Comparison of ENCODE assay signal across 18 cellular contexts in genomic region chr10:526651-527312, GRCh38.
DNase-seq lines count a peak whose midpoint lies in the region; ATAC-seq, FAIRE-seq and TF ChIP-seq lines count a peak whose summit lies in the region.
"Had no signal": no experiment of that assay in that cellular context is flagged by ENCODE, and none has a peak within 500 bp of the region (broad histone marks: within the 10 kb centered on the region; RNA-seq: fewer than 3 reads in every experiment).

No MANE protein-coding gene starts in this region.

- H3K9me3 Mint-ChIP-seq in astrocyte (ENCODE audit: unreplicated experiment) = no peaks in the 10 kb centered on the region
- H3K9me3 Mint-ChIP-seq: CD4-positive, alpha-beta memory T cell had no signal

- no peak for ATAC-seq in HG03039 (IDR thresholded peaks at IDR 0.05; ENCODE audit: unreplicated experiment)
- ATAC-seq: activated CD4-positive, alpha-beta T cell treated with anti-CD3 and anti-CD28 coated beads for 36 hours had no signal

- H4K20me1 ChIP-seq in astrocyte (ENCODE audit: insufficient read depth, low read length) = peaks cover 97% of the 10 kb centered on the region
- H4K20me1 ChIP-seq in hepatocyte (ENCODE audit: insufficient read depth, poor library complexity, severe bottlenecking) = peaks cover 59% of the 10 kb centered on the region

- no peak overlapping the region for H3K4me3 ChIP-seq in H7 (ENCODE audit: insufficient read depth, low read depth, low read length)
- H3K4me3 ChIP-seq in astrocyte (ENCODE audit: insufficient read depth, low read depth, low read length) = no peak overlapping the region
- H3K4me3 ChIP-seq in hepatocyte = no peak overlapping the region
- H3K4me3 ChIP-seq: skin epidermis had no signal

- FAIRE-seq in astrocyte (lab: Jason Lieb, UNC) = no peak

- no peaks in the 10 kb centered on the region for H3K36me3 ChIP-seq in H7 (replicated peaks; ENCODE audit: control insufficient read depth, insufficient read depth, low read length)
- H3K36me3 ChIP-seq in astrocyte (ENCODE audit: insufficient read depth, low read length) = no peaks in the 10 kb centered on the region
- H3K36me3 ChIP-seq in hepatocyte (replicated peaks; ENCODE audit: insufficient read depth, low read depth) = no peaks in the 10 kb centered on the region

- H3K4me2 ChIP-seq in astrocyte (ENCODE audit: low read length) = no peak overlapping the region
- no peak overlapping the region for H3K4me2 ChIP-seq in hepatocyte

- TF ChIP-seq CTCF in astrocyte (IDR thresholded peaks at IDR 0.05; ENCODE audit: insufficient read depth, low read depth, low read length) (no peak), hepatocyte (IDR thresholded peaks at IDR 0.05; ENCODE audit: poor library complexity) (no peak)

- no peak overlapping the region for H3K27ac ChIP-seq in astrocyte (ENCODE audit: low read depth, low read length)
- H3K27ac ChIP-seq in hepatocyte = no peak overlapping the region
- H3K27ac ChIP-seq: skin epidermis had no signal

- peaks cover 4% of the 10 kb centered on the region for H3K4me1 ChIP-seq in astrocyte (ENCODE audit: insufficient read depth, low read length)
- no peaks in the 10 kb centered on the region for H3K4me1 ChIP-seq in hepatocyte (ENCODE audit: insufficient read depth)

- no peaks in the 10 kb centered on the region for H3K9me2 ChIP-seq in hepatocyte (replicated peaks; ENCODE audit: insufficient read depth)

- H3K36me3 Mint-ChIP-seq in astrocyte (ENCODE audit: low read depth, unreplicated experiment) = peaks cover 8% of the 10 kb centered on the region
- H3K36me3 Mint-ChIP-seq: CD4-positive, alpha-beta memory T cell had no signal

- H3K9me3 ChIP-seq in astrocyte (ENCODE audit: insufficient read depth, low read depth, low read length) (no peaks in the 10 kb centered on the region), hepatocyte (ENCODE audit: low read depth) (no peaks in the 10 kb centered on the region)

- H3K4me3 Mint-ChIP-seq in astrocyte (ENCODE audit: unreplicated experiment) = no peak overlapping the region
- H3K4me3 Mint-ChIP-seq: activated CD4-positive, alpha-beta T cell treated with anti-CD3 and anti-CD28 coated beads for 36 hours; CD4-positive, alpha-beta memory T cell had no signal

- H3K4me1 Mint-ChIP-seq in astrocyte (ENCODE audit: low read depth, unreplicated experiment) = peaks cover 32% of the 10 kb centered on the region
- H3K4me1 Mint-ChIP-seq: activated CD4-positive, alpha-beta T cell treated with anti-CD3 and anti-CD28 coated beads for 36 hours; CD4-positive, alpha-beta memory T cell had no signal

- H2AFZ ChIP-seq in astrocyte (ENCODE audit: low read depth, low read length) (no peak overlapping the region), hepatocyte (no peak overlapping the region)

- DNase-seq in ELF-1 (ENCODE audit: low read depth, low spot score) (peak; percentile 47), H7 (peak; percentile 84), astrocyte (ENCODE audit: low read depth) (no peak), mesenteric fat pad (ENCODE audit: low spot score) (peak; percentile 72), NCI-H2171 (lab: John Stamatoyannopoulos, UW) (no peak), hepatocyte (ENCODE audit: low spot score) (no peak), T-helper 1 cell (no peak)
- DNase-seq: activated CD4-positive, alpha-beta T cell treated with anti-CD3 and anti-CD28 coated beads for 36 hours; activated gamma-delta T cell; CD4-positive, alpha-beta memory T cell; KG1; NCI-H1417; NCI-H226; SHP77 treated with DMSO at 0.1 percent for 48 hours; stimulated activated CD4-positive, alpha-beta T cell treated with anti-CD3 and anti-CD28 coated beads, Interleukin-4, amount 100 ng/mL, for 4 hours; stimulated activated CD8-positive, alpha-beta memory T cell treated with anti-CD3 and anti-CD28 coated beads, Interleukin-4, amount 100 ng/mL, for 48 hours had no signal

- no peak overlapping the region for H3K9ac ChIP-seq in astrocyte (ENCODE audit: low read length)

- 89% methylated on average over 20 of the region's 21 CpGs for WGBS in hepatocyte (ENCODE audit: low lambda C conversion rate, missing lambda C conversion rate)

- no peaks in the 10 kb centered on the region for H3K27me3 Mint-ChIP-seq in astrocyte (ENCODE audit: low read depth, unreplicated experiment)

- peak overlapping the region; percentile 66 for H3K27ac Mint-ChIP-seq in astrocyte (ENCODE audit: unreplicated experiment)
- H3K27ac Mint-ChIP-seq: activated CD4-positive, alpha-beta T cell treated with anti-CD3 and anti-CD28 coated beads for 36 hours had no signal

- no peaks in the 10 kb centered on the region for H3K27me3 ChIP-seq in H7 (ENCODE audit: control insufficient read depth, insufficient read depth, low read length)
- H3K27me3 ChIP-seq in astrocyte (ENCODE audit: insufficient read depth, low read length) = no peaks in the 10 kb centered on the region
- no peaks in the 10 kb centered on the region for H3K27me3 ChIP-seq in hepatocyte

- H3K79me2 ChIP-seq in astrocyte (ENCODE audit: insufficient read depth, low read length) (peaks cover 95% of the 10 kb centered on the region), hepatocyte (peaks cover 64% of the 10 kb centered on the region)

Comparison
In these comparisons a context has a peak if more than half of its experiments do, and no peak if none do; other contexts are left out.
1. DNase-seq: peak in ELF-1 (single experiment), H7 (single experiment) and mesenteric fat pad (single experiment); none in astrocyte (single experiment), NCI-H2171 (single experiment), hepatocyte (single experiment) and T-helper 1 cell (0 of 5).